8 cellular contexts compared by ENCODE assay signal in the genomic region with DNA sequence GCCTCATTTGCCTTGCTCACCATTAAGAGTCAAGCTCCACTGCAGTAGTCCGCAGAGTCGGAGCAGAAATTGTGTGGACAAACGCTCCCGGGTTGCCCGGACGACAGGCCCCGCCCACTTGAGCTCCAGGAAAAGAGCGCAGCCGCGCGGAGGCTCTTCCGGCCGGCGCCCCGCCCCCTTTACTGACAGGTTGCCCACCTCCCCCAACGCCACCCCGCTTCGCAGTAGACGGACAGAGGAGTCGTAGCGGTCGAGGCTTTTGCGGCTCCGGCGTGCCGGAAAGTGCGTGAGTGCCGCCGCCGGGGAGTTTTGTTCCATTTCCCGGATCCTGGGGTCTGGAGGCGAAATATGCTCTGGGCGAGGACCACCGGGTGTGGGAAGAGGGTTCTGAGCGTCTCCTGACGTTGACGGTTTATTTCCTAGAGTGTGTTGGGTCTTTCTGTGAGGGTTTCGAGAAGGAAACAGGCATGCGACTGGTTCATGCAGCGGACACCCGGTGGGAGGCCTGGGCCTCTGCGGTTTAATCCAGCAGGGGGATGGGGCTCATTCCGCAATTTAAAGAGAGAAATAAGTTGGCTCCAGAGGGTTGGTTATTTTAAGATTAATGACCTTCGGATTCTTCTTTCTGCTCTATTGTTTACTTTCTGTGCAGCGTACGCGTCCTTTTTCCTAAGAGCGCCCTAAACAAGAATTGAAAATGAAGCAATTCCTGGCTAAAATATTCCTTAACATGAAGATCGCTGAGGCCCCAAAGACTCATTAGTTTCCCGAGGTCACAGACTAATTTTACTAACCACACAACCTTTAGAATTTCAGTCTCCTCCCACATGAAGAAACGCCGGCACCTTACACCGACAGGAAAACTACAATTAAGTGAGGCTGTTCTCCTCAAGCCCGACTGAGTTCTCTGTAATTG. TPM values are rescaled to one million over a fixed set of nuclear protein-coding genes. Genes with fewer than 3 reads are reported as not detected.
DNase-seq lines count a peak whose midpoint lies in the region; ATAC-seq and TF ChIP-seq lines count a peak whose summit lies in the region.

A gene with protein sequence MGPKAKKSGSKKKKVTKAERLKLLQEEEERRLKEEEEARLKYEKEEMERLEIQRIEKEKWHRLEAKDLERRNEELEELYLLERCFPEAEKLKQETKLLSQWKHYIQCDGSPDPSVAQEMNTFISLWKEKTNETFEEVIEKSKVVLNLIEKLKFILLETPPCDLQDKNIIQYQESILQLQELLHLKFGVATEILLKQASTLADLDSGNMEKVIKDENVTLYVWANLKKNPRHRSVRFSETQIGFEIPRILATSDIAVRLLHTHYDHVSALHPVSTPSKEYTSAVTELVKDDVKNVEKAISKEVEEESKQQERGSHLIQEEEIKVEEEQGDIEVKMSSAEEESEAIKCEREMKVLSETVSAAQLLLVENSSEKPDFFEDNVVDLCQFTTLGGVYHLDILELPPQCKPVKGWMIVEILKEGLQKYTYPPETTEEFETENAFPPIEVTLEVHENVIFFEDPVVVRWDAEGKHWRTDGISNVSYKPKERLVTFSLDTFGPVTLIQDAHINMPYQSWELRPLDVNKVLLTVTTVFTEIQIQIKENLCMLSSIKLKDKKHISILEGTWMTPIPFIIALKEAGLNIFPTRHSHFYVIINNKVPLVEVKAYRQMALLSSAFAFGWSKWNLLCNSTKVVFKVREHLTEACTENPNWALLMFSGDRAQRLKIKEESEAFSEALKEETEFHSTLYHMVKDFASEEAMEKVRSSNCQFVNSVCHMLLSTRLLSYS (minus strand): TSS at position 105 of the 916 bp plus-strand sequence. CDS start 82 bp downstream, at position 23.
A gene with protein sequence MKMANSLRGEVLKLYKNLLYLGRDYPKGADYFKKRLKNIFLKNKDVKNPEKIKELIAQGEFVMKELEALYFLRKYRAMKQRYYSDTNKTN (plus strand): TSS at position 182 of the 916 bp plus-strand sequence. CDS start 8,720 bp downstream, outside the sequence.

- peak; percentile 99 for ATAC-seq in naive thymus-derived CD4-positive, alpha-beta T cell
- ATAC-seq in stimulated activated memory B cell treated with anti-CD40 and anti-IgM and Interleukin-4, amounts not matched to agents 10 μg/mL and 1 μg/mL and 100 μg/mL, for 72 hours: peak; percentile 99

- no peaks in the 10 kb centered on the region for H3K9me3 ChIP-seq in naive thymus-derived CD4-positive, alpha-beta T cell (ENCODE audit: control insufficient read depth in 2 of 3, low read length in 3 of 3)

- H3K4me1 ChIP-seq in naive thymus-derived CD4-positive, alpha-beta T cell (ENCODE audit: control insufficient read depth in 2 of 2, insufficient read depth in 2 of 2, low read length in 2 of 2): peaks cover 7 to 8% of the 10 kb centered on the region in 2 donors

- no peaks in the 10 kb centered on the region for H3K9me3 Mint-ChIP-seq in activated T-helper 2 cell treated with anti-CD3 and anti-CD28 coated beads, Interferon-gamma antibody, Interleukin-2, Interleukin-4, amounts not matched to agents 10 μg/mL and 5 μg/mL and 100 μg/mL, durations not matched to agents 14 hours and 24 hours and 36 hours
- H3K9me3 Mint-ChIP-seq in naive thymus-derived CD4-positive, alpha-beta T cell: peaks cover 0 to 2% (median 0%) of the 10 kb centered on the region in 11 donors
- H3K9me3 Mint-ChIP-seq in stimulated activated memory B cell treated with anti-CD40 and anti-IgM and Interleukin-4, amounts not matched to agents 10 μg/mL and 1 μg/mL and 100 μg/mL, for 72 hours: no peaks in the 10 kb centered on the region

- peaks cover 22% of the 10 kb centered on the region for H3K4me1 Mint-ChIP-seq in activated T-helper 2 cell treated with anti-CD3 and anti-CD28 coated beads, Interferon-gamma antibody, Interleukin-2, Interleukin-4, amounts not matched to agents 10 μg/mL and 5 μg/mL and 100 μg/mL, durations not matched to agents 14 hours and 24 hours and 36 hours (ENCODE audit: low read depth)
- H3K4me1 Mint-ChIP-seq in naive thymus-derived CD4-positive, alpha-beta T cell: peaks cover 14 to 59% (median 47%) of the 10 kb centered on the region in 7 donors
- H3K4me1 Mint-ChIP-seq in stimulated activated memory B cell treated with anti-CD40 and anti-IgM and Interleukin-4, amounts not matched to agents 10 μg/mL and 1 μg/mL and 100 μg/mL, for 72 hours: peaks cover 30% of the 10 kb centered on the region

- CTCF ChIA-PET in naive thymus-derived CD4-positive, alpha-beta T cell (lab: Charles Lee): interaction anchor here (0.6 to 1.4 kb wide), 5 partner anchors 9 to 192 kb away, joined by 3 to 7 read pairs (median 3); no protein-coding TSS in a partner anchor

- H3K27ac ChIP-seq in naive thymus-derived CD4-positive, alpha-beta T cell (ENCODE audit: low read depth, low read length): peak within 1 kb of the TSS; percentile 92

- POLR2A ChIA-PET in naive thymus-derived CD4-positive, alpha-beta T cell (lab: Charles Lee): interaction anchor here (0.6 to 1.6 kb wide), 15 partner anchors 7 to 1748 kb away, joined by 3 to 9 read pairs (median 3); partner anchors contain the start of gene KRAS

- H3K27me3 Mint-ChIP-seq in activated T-helper 2 cell treated with anti-CD3 and anti-CD28 coated beads, Interferon-gamma antibody, Interleukin-2, Interleukin-4, amounts not matched to agents 10 μg/mL and 5 μg/mL and 100 μg/mL, durations not matched to agents 14 hours and 24 hours and 36 hours (ENCODE audit: low read depth): peaks cover 3% of the 10 kb centered on the region
- H3K27me3 Mint-ChIP-seq in naive thymus-derived CD4-positive, alpha-beta T cell: peaks cover 0 to 3% (median 0%) of the 10 kb centered on the region in 5 donors
- no peaks in the 10 kb centered on the region for H3K27me3 Mint-ChIP-seq in stimulated activated memory B cell treated with anti-CD40 and anti-IgM and Interleukin-4, amounts not matched to agents 10 μg/mL and 1 μg/mL and 100 μg/mL, for 72 hours

- H3K4me3 ChIP-seq in LNCaP clone FGC (ENCODE audit: low read depth, low read length) (peak within 1 kb of the TSS; percentile 95), fibroblast of mammary gland (ENCODE audit: control insufficient read depth, low read depth, low read length) (peak within 1 kb of the TSS; percentile 79)
- H3K4me3 ChIP-seq in naive thymus-derived CD4-positive, alpha-beta T cell (ENCODE audit: low read length): peak within 1 kb of the TSS; percentile 90

- peak within 1 kb of the TSS; percentile 94 for H3K27ac Mint-ChIP-seq in activated T-helper 2 cell treated with anti-CD3 and anti-CD28 coated beads, Interferon-gamma antibody, Interleukin-2, Interleukin-4, amounts not matched to agents 10 μg/mL and 5 μg/mL and 100 μg/mL, durations not matched to agents 14 hours and 24 hours and 36 hours
- peak within 1 kb of the TSS; percentile 97 to 100 (median 99) for H3K27ac Mint-ChIP-seq in naive thymus-derived CD4-positive, alpha-beta T cell
- H3K27ac Mint-ChIP-seq in stimulated activated memory B cell treated with anti-CD40 and anti-IgM and Interleukin-4, amounts not matched to agents 10 μg/mL and 1 μg/mL and 100 μg/mL, for 72 hours: peak within 1 kb of the TSS; percentile 94

- H3K27me3 ChIP-seq in naive thymus-derived CD4-positive, alpha-beta T cell (ENCODE audit: control insufficient read depth in 2 of 2, insufficient read depth in 2 of 2, low read length in 2 of 2): no peaks in the 10 kb centered on the region

- TF ChIP-seq CTCF in LNCaP clone FGC (IDR thresholded peaks at IDR 0.05; ENCODE audit: control insufficient read depth, extremely low read depth, insufficient read depth) (no peak), fibroblast of mammary gland (conservative IDR thresholded peaks at IDR 0.05; ENCODE audit: control insufficient read depth, insufficient read depth, low read depth, low read length) (no peak)

- peaks cover 11% of the 10 kb centered on the region for H3K36me3 Mint-ChIP-seq in activated T-helper 2 cell treated with anti-CD3 and anti-CD28 coated beads, Interferon-gamma antibody, Interleukin-2, Interleukin-4, amounts not matched to agents 10 μg/mL and 5 μg/mL and 100 μg/mL, durations not matched to agents 14 hours and 24 hours and 36 hours (ENCODE audit: low read depth)
- H3K36me3 Mint-ChIP-seq in naive thymus-derived CD4-positive, alpha-beta T cell: peaks cover 0 to 9% (median 8%) of the 10 kb centered on the region in 5 donors
- peaks cover 9% of the 10 kb centered on the region for H3K36me3 Mint-ChIP-seq in stimulated activated memory B cell treated with anti-CD40 and anti-IgM and Interleukin-4, amounts not matched to agents 10 μg/mL and 1 μg/mL and 100 μg/mL, for 72 hours

- intact Hi-C loops in activated T-helper 2 cell treated with anti-CD3 and anti-CD28 coated beads, Interferon-gamma antibody, Interleukin-2, Interleukin-4, amounts not matched to agents 10 μg/mL and 5 μg/mL and 100 μg/mL, durations not matched to agents 14 hours and 24 hours and 36 hours (cut with micrococcal nuclease): loop anchor here (2.0 to 5.0 kb wide), 3 partner anchors 55 to 145 kb away; partner anchors contain the start of gene KRAS
- intact Hi-C loops in naive thymus-derived CD4-positive, alpha-beta T cell (cut with micrococcal nuclease): loop anchor here (1.0 to 10.0 kb wide), 12 partner anchors 8 to 1827 kb away; partner anchors contain the start of genes KRAS (in 2 of the 2), FGFR1OP2 (in 1 of the 2), INTS13 (in 1 of the 2) and MED21 (in 1 of the 2)

- DNase-seq in EL: peak; percentile 94
- peak; percentile 93 for DNase-seq in H4 (ENCODE audit: low spot score)
- peak; percentile 77 for DNase-seq in LNCaP clone FGC (ENCODE audit: low read depth)
- peak; percentile 99 for DNase-seq in RPMI8226
- peak; percentile 92 for DNase-seq in activated T-helper 2 cell treated with anti-CD3 and anti-CD28 coated beads, Interferon-gamma antibody, Interleukin-2, Interleukin-4, amounts not matched to agents 10 μg/mL and 5 μg/mL and 100 μg/mL, durations not matched to agents 14 hours and 24 hours and 36 hours (ENCODE audit: low spot score)
- DNase-seq in fibroblast of mammary gland (ENCODE audit: low read depth): peak; percentile 87
- DNase-seq in naive thymus-derived CD4-positive, alpha-beta T cell: peak; percentile 93 to 98 (median 96)

- H3K36me3 ChIP-seq in naive thymus-derived CD4-positive, alpha-beta T cell (ENCODE audit: control insufficient read depth in 2 of 3, insufficient read depth in 3 of 3, low read length in 3 of 3): peaks cover 0 to 4% (median 0%) of the 10 kb centered on the region in 3 experiments

- peak within 1 kb of the TSS; percentile 94 for H3K4me3 Mint-ChIP-seq in activated T-helper 2 cell treated with anti-CD3 and anti-CD28 coated beads, Interferon-gamma antibody, Interleukin-2, Interleukin-4, amounts not matched to agents 10 μg/mL and 5 μg/mL and 100 μg/mL, durations not matched to agents 14 hours and 24 hours and 36 hours (ENCODE audit: low read depth)
- peak within 1 kb of the TSS; percentile 89 to 100 (median 99) for H3K4me3 Mint-ChIP-seq in naive thymus-derived CD4-positive, alpha-beta T cell
- peak within 1 kb of the TSS; percentile 96 for H3K4me3 Mint-ChIP-seq in stimulated activated memory B cell treated with anti-CD40 and anti-IgM and Interleukin-4, amounts not matched to agents 10 μg/mL and 1 μg/mL and 100 μg/mL, for 72 hours

RNA-seq across cellular contexts. Expression of the first gene that starts in this region (rescaled TPM):
- 0.23 and 0.60 TPM in 2 replicates for total RNA-seq in H4 (2014; rRNA removed; shearing (Covaris generic))
- total RNA-seq in activated T-helper 2 cell treated with anti-CD3 and anti-CD28 coated beads, Interferon-gamma antibody, Interleukin-2, Interleukin-4, amounts not matched to agents 10 μg/mL and 5 μg/mL and 100 μg/mL, durations not matched to agents 14 hours and 24 hours and 36 hours: not detected in 2 replicates
- under 1 TPM in 4 of 5 experiments, not detected in 1; 0.34 to 0.72 (median 0.50) TPM for total RNA-seq in naive thymus-derived CD4-positive, alpha-beta T cell
- polyA plus RNA-seq in naive thymus-derived CD4-positive, alpha-beta T cell: under 1 TPM in 1 of 2 donors, not detected in 1; 0.48 TPM

RNA-seq across cellular contexts. Expression of the second gene that starts in this region (rescaled TPM):
- total RNA-seq in H4 (2014; rRNA removed; shearing (Covaris generic)): 43.1 and 46.1 TPM in 2 replicates
- 7.6 and 9.8 TPM in 2 replicates for total RNA-seq in activated T-helper 2 cell treated with anti-CD3 and anti-CD28 coated beads, Interferon-gamma antibody, Interleukin-2, Interleukin-4, amounts not matched to agents 10 μg/mL and 5 μg/mL and 100 μg/mL, durations not matched to agents 14 hours and 24 hours and 36 hours
- 10 to 100 TPM; 12.9 to 39.5 (median 34.4) TPM for total RNA-seq in naive thymus-derived CD4-positive, alpha-beta T cell
- 10 to 100 TPM; 31.8 to 80.4 TPM for polyA plus RNA-seq in naive thymus-derived CD4-positive, alpha-beta T cell

Comparison
In these comparisons a context has a peak if more than half of its experiments do, and no peak if none do; other contexts are left out.
1. Peak in every context shown above with its lines: DNase-seq, ATAC-seq, H3K4me3 ChIP-seq and H3K27ac ChIP-seq.